Comparison of ENCODE assay signal across 19 cellular contexts in genomic region chr2:23762141-23762540, GRCh38.
"Had no signal": no experiment of that assay in that cellular context is flagged by ENCODE, and none has a peak within 500 bp of the region (broad histone marks: within the 10 kb centered on the region; RNA-seq: fewer than 3 reads in every experiment).

No MANE protein-coding gene starts in this region.

- H3K27me3 Mint-ChIP-seq: naive thymus-derived CD8-positive, alpha-beta T cell; progenitor cell of endocrine pancreas had no signal

- H3K4me3 Mint-ChIP-seq: endodermal cell; naive thymus-derived CD8-positive, alpha-beta T cell; neural progenitor cell had no signal

- ATAC-seq: naive thymus-derived CD8-positive, alpha-beta T cell; pancreas; stimulated activated naive CD8-positive, alpha-beta T cell treated with anti-CD3 and anti-CD28 coated beads, Interleukin-15, Interleukin-2, amounts not matched to agents 100 U/mL and 50 U/mL, for 24 hours had no signal

- DNase-seq: effector CD4-positive, alpha-beta T cell; endodermal cell; heart left ventricle; hippocampal formation; left colon; naive thymus-derived CD8-positive, alpha-beta T cell; nucleus accumbens; pancreas; right cardiac atrium; stimulated activated CD4-positive, alpha-beta T cell treated with anti-CD3 and anti-CD28 coated beads, Interleukin-12 subunit alpha, Interleukin-12 subunit beta, amount 100 ng/mL, for 4 hours; stimulated activated CD4-positive, alpha-beta T cell treated with anti-CD3 and anti-CD28 coated beads, Interleukin-2, amount 100 ng/mL, for 48 hours; stimulated activated naive CD8-positive, alpha-beta T cell treated with anti-CD3 and anti-CD28 coated beads, Interleukin-15, Interleukin-2, amounts not matched to agents 100 U/mL and 50 U/mL, for 24 hours; thyroid gland; upper lobe of left lung; uterus had no signal

- H3K4me1 Mint-ChIP-seq: neural progenitor cell had no signal

- H3K9me3 Mint-ChIP-seq: endodermal cell; naive thymus-derived CD8-positive, alpha-beta T cell; neural progenitor cell had no signal

- FAIRE-seq: frontal cortex, pancreas, small intestine had no signal

- H3K27ac Mint-ChIP-seq: endodermal cell, neural progenitor cell, progenitor cell of endocrine pancreas had no signal
